ENCODE assay signal across 1 cellular context in genomic region chr2:216491757-216492635, GRCh38.
TF ChIP-seq lines count a peak whose summit lies in the region.

No MANE protein-coding gene starts in this region.

TF ChIP-seq in GM23338, 12 proteins besides CTCF, POLR2A, EP300 and RAD21 (continued from another document):
- TF ChIP-seq ZNF462 (CRISPR knock-in tag; IDR thresholded peaks at IDR 0.05) (no peak), ZNF331 (CRISPR knock-in tag; IDR thresholded peaks at IDR 0.05; ENCODE audit: low read depth) (no peak)
TF ChIP-seq in GM23338: peak in this region for 0.
